In genomic region chr19:23758187-23759074, GRCh38 we compare ENCODE assay signal across 8 cellular contexts. TPM values are rescaled to one million over a fixed set of nuclear protein-coding genes. Genes with fewer than 3 reads are reported as not detected.
DNase-seq lines count a peak whose midpoint lies in the region; ATAC-seq, FAIRE-seq and TF ChIP-seq lines count a peak whose summit lies in the region.

TSS of gene ZNF681 (minus strand) at chr19:23758891. CDS start at chr19:23758749, 142 bp downstream.

- H3K4me2 ChIP-seq in GM23248 (ENCODE audit: unreplicated experiment) (peak within 1 kb of the TSS; percentile 98), GM12878 (ENCODE audit: control insufficient read depth, insufficient read depth) (peak within 1 kb of the TSS; percentile 59)

- H3K9ac ChIP-seq in ES-I3 (ENCODE audit: low read depth, low read length) = peak within 1 kb of the TSS; percentile 82
- H3K9ac ChIP-seq in GM23248 = peak within 1 kb of the TSS; percentile 90
- peak within 1 kb of the TSS; percentile 68 for H3K9ac ChIP-seq in GM12878 (ENCODE audit: control insufficient read depth, insufficient read depth, low read length)

- POLR2A ChIA-PET in GM12878 (lab: Charles Lee) = no interaction called here

- no peaks in the 10 kb centered on the region for H3K79me2 ChIP-seq in GM23248 (ENCODE audit: insufficient read depth)
- H3K79me2 ChIP-seq in GM12878 (ENCODE audit: control insufficient read depth, insufficient read depth, low read length) = no peaks in the 10 kb centered on the region; the same call in 1 of the 2 replicates

- TF ChIP-seq RAD21 in GM12878 (IDR thresholded peaks at IDR 0.05; ENCODE audit: insufficient read depth, low read depth, low read length) = no peak

- H3K27ac ChIP-seq in GM23248 = peak within 1 kb of the TSS; percentile 76
- H3K27ac ChIP-seq in GM12878 (ENCODE audit: control insufficient read depth, insufficient read depth) = peak within 1 kb of the TSS; percentile 71

- RAD21 ChIA-PET in GM12878 (lab: Charles Lee; ENCODE audit: unreplicated experiment) = no interaction called here

- H3K27ac Mint-ChIP-seq in T-helper 1 cell treated with Interleukin-12 subunit alpha and Interleukin-12 subunit beta and Interleukin-4 antibody, amounts not matched to agents 30 μg/mL and 1 μg/mL, for 36 hours = peak within 1 kb of the TSS; percentile 88

- no peak for TF ChIP-seq EP300 in GM12878 (IDR thresholded peaks at IDR 0.05; ENCODE audit: borderline replicate concordance in 1 of 2, control insufficient read depth in 1 of 2, low read depth in 2 of 2, low read length in 2 of 2)

- SMC1A ChIA-PET in GM12878 (lab: Charles Lee; ENCODE audit: uncharacterized antibody, unreplicated experiment) = no interaction called here

- no peaks in the 10 kb centered on the region for H3K27me3 Mint-ChIP-seq in T-helper 1 cell treated with Interleukin-12 subunit alpha and Interleukin-12 subunit beta and Interleukin-4 antibody, amounts not matched to agents 30 μg/mL and 1 μg/mL, for 36 hours (ENCODE audit: low read depth)

- H3K4me3 Mint-ChIP-seq in T-helper 1 cell treated with Interleukin-12 subunit alpha and Interleukin-12 subunit beta and Interleukin-4 antibody, amounts not matched to agents 30 μg/mL and 1 μg/mL, for 36 hours = peak within 1 kb of the TSS; percentile 87

- H4K20me1 ChIP-seq in GM23248 (ENCODE audit: insufficient read depth) = no peaks in the 10 kb centered on the region
- H4K20me1 ChIP-seq in GM12878 (ENCODE audit: control insufficient read depth, insufficient read depth) = no peaks in the 10 kb centered on the region

- in situ Hi-C loops in GM23248 (cut with MboI) (no loop called here), GM12878 (cut with MboI) (no loop called here)

- DNase-seq in GM23248 (peak; percentile 95), NAMALWA (ENCODE audit: low spot score) (peak; percentile 95), GM12878 (ENCODE audit: low read depth, low spot score) (peak; percentile 63), iPS DF 4.7 (ENCODE audit: extremely low read depth, low spot score) (peak; percentile 87), skeletal muscle cell (ENCODE audit: low read depth) (peak; percentile 59), NK-92 (lab: John Stamatoyannopoulos, UW; ENCODE audit: unreplicated experiment) (no peak)

- peak; percentile 65 for TF ChIP-seq POLR2A in GM12878 (IDR thresholded peaks at IDR 0.05; ENCODE audit: low read depth, low read length)

- ATAC-seq in GM12878 = peak; percentile 56

- peak; percentile 91 for FAIRE-seq in GM12878 (lab: Jason Lieb, UNC)

- no peaks in the 10 kb centered on the region for H3K9me2 ChIP-seq in GM23248 (ENCODE audit: insufficient read depth)

- H3K4me3 ChIP-seq in GM23248 (peak within 1 kb of the TSS; percentile 96), GM12878 (peak within 1 kb of the TSS; percentile 80), skeletal muscle cell (ENCODE audit: low read depth, low read length) (peak within 1 kb of the TSS; percentile 75)

- no peak for TF ChIP-seq CTCF in GM12878 (IDR thresholded peaks at IDR 0.05 in 2 of 3, conservative IDR thresholded peaks at IDR 0.05 in 1 of 3; ENCODE audit: control insufficient read depth in 2 of 3, extremely low read depth in 1 of 3, insufficient read depth in 1 of 3, low read depth in 3 of 3, low read length in 3 of 3)

- intact Hi-C loops in GM12878 (cut with micrococcal nuclease; ENCODE audit: unreplicated experiment) = no loop called here

- H3F3A ChIP-seq in GM23248 (ENCODE audit: insufficient read depth) = no peaks in the 10 kb centered on the region

- H3K36me3 ChIP-seq in ES-I3 (ENCODE audit: insufficient read depth, low read length) = no peaks in the 10 kb centered on the region
- no peaks in the 10 kb centered on the region; the same call in 1 of the 2 replicates for H3K36me3 ChIP-seq in GM23248 (ENCODE audit: low read depth)
- no peaks in the 10 kb centered on the region for H3K36me3 ChIP-seq in GM12878 (ENCODE audit: control insufficient read depth in 2 of 2, insufficient read depth in 2 of 2, low read length in 1 of 2)

- no TSS peak for BruUV-seq in GM12878 (replicated peaks; lab: Mats Ljungman, UMichigan)

- peaks cover 14% of the 10 kb centered on the region for H3K36me3 Mint-ChIP-seq in T-helper 1 cell treated with Interleukin-12 subunit alpha and Interleukin-12 subunit beta and Interleukin-4 antibody, amounts not matched to agents 30 μg/mL and 1 μg/mL, for 36 hours (ENCODE audit: low read depth)

- no peaks in the 10 kb centered on the region for H3K27me3 ChIP-seq in GM23248 (replicated peaks; ENCODE audit: insufficient read depth)
- no peaks in the 10 kb centered on the region for H3K27me3 ChIP-seq in GM12878 (replicated peaks in 1 of 2; ENCODE audit: control insufficient read depth in 2 of 2, insufficient read depth in 2 of 2, low read length in 1 of 2)

- CTCF ChIA-PET in GM12878 (lab: Yijun Ruan, JAX) = no interaction called here

- H2AFZ ChIP-seq in GM23248 = peak within 1 kb of the TSS; percentile 99
- H2AFZ ChIP-seq in GM12878 (ENCODE audit: control insufficient read depth, low read depth, low read length) = peak within 1 kb of the TSS; percentile 83

- H3K9me3 ChIP-seq in ES-I3 (ENCODE audit: control insufficient read depth, insufficient read depth, low read length) (no peaks in the 10 kb centered on the region), GM23248 (ENCODE audit: low read depth) (no peaks in the 10 kb centered on the region), GM12878 (replicated peaks; ENCODE audit: control insufficient read depth, insufficient read depth, low read length) (no peaks in the 10 kb centered on the region; the same call in 1 of the 3 replicates)

- 2% methylated on average over 41 to 44 of the region's 44 CpGs for WGBS in GM23248 (ENCODE audit: low coverage in 1 of 2, low lambda C conversion rate in 2 of 2, missing lambda C conversion rate in 2 of 2), 2 experiments
- under 1% methylated on average over 37 of the region's 44 CpGs for WGBS in GM12878 (ENCODE audit: insufficient coverage, insufficient replicate concordance, low lambda C conversion rate, missing lambda C conversion rate)

- H3K4me1 ChIP-seq in ES-I3 (ENCODE audit: insufficient read depth, low read length) (no peaks in the 10 kb centered on the region), GM23248 (ENCODE audit: insufficient read depth) (peaks cover 6% of the 10 kb centered on the region; the same call in 1 of the 2 replicates), GM12878 (ENCODE audit: control insufficient read depth, insufficient read depth, low read length) (no peaks in the 10 kb centered on the region)

- peaks cover 12% of the 10 kb centered on the region for H3K4me1 Mint-ChIP-seq in T-helper 1 cell treated with Interleukin-12 subunit alpha and Interleukin-12 subunit beta and Interleukin-4 antibody, amounts not matched to agents 30 μg/mL and 1 μg/mL, for 36 hours (ENCODE audit: low read depth)

- H3K9me3 Mint-ChIP-seq in T-helper 1 cell treated with Interleukin-12 subunit alpha and Interleukin-12 subunit beta and Interleukin-4 antibody, amounts not matched to agents 30 μg/mL and 1 μg/mL, for 36 hours = peaks cover 23% of the 10 kb centered on the region

TF ChIP-seq in GM12878, 131 proteins besides CTCF, POLR2A, EP300 and RAD21 (continues in another document):
- TF ChIP-seq RB1 (IDR thresholded peaks at IDR 0.05; ENCODE audit: borderline replicate concordance) = no peak
- TF ChIP-seq, protein P1, sequence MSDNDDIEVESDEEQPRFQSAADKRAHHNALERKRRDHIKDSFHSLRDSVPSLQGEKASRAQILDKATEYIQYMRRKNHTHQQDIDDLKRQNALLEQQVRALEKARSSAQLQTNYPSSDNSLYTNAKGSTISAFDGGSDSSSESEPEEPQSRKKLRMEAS (IDR thresholded peaks at IDR 0.05; ENCODE audit: low read depth, low read length) = no peak
- no peak for TF ChIP-seq BRCA1 (IDR thresholded peaks at IDR 0.05; ENCODE audit: low read depth, low read length)
- TF ChIP-seq POU2F2 (IDR thresholded peaks at IDR 0.05; ENCODE audit: borderline replicate concordance, low read depth, low read length) = 0 out of 3 replicates have a peak, but pooled peaks have one; percentile 12

RNA-seq across cellular contexts. Expression of gene ZNF681, which starts in this region (rescaled TPM):
- total RNA-seq in GM23248 (2014; rRNA removed; shearing (Covaris generic)) = 0.32 and 10.2 TPM in 2 replicates
- polyA plus RNA-seq in GM23248 (2016; fragmentation: Nextera tagmentation; extraction: Ambion mirVana) = 0.38 and 1.1 TPM in 2 replicates
- 0.54 and 1.2 TPM in 2 replicates for total RNA-seq in GM12878 (2013; cell fraction: nucleolus; rRNA removed)
- 0.40 and 0.54 TPM in 2 replicates for total RNA-seq in GM12878 (2014; rRNA removed)
- 0.40 and 0.55 TPM in 2 replicates for total RNA-seq in GM12878 (2014; rRNA removed; fragmentation: Illumina TruSeq; extraction: Trizol)
- total RNA-seq in GM12878 (2021) = 0.16 and 0.23 TPM in 2 replicates
- 0.28 TPM for polyA plus RNA-seq in GM12878 (2011; ENCODE audit: low read depth)
- 0.41 and 0.68 TPM in 2 replicates for polyA plus RNA-seq in GM12878 (2011; rRNA removed)
- polyA plus RNA-seq in GM12878 (2011; cell fraction: cytosol; rRNA removed) = 0.17 and 0.18 TPM in 2 replicates
- 0.20 and 0.22 TPM in 2 replicates for polyA plus RNA-seq in GM12878 (2011; cell fraction: nucleus; rRNA removed)
- 0.55 and 0.73 TPM in 2 replicates for polyA plus RNA-seq in GM12878 (2012)
- 0.24 and 0.32 TPM in 2 replicates for polyA plus RNA-seq in GM12878 (2014; fragmentation: Illumina TruSeq; extraction: Trizol)
- polyA plus RNA-seq in GM12878 (2014; fragmentation: Nextera tagmentation; extraction: Ambion mirVana) = under 1 TPM; 0.11 to 0.13 TPM
- polyA plus RNA-seq in GM12878 (2014; rRNA removed) = 0.11 and 0.13 TPM in 2 replicates
- under 1 TPM in 1 of 2 experiments, not detected in 1; 0.28 TPM for polyA plus RNA-seq in GM12878 (2016; fragmentation: Nextera tagmentation; extraction: Ambion mirVana)
- polyA minus RNA-seq in GM12878 (2011; rRNA and poly(A)+ RNA removed) = 0.26 and 0.44 TPM in 2 replicates
- polyA minus RNA-seq in GM12878 (2011; cell fraction: cytosol; rRNA and poly(A)+ RNA removed) = not detected in 2 replicates
- polyA minus RNA-seq in GM12878 (2011; cell fraction: nucleus; rRNA and poly(A)+ RNA removed) = 0.24 and 0.38 TPM in 2 replicates
